ENCODE assay signal across 8 cellular contexts in genomic region chr17:42288078-42288984, GRCh38. TPM values are rescaled to one million over a fixed set of nuclear protein-coding genes. Genes with fewer than 3 reads are reported as not detected.
DNase-seq lines count a peak whose midpoint lies in the region; ATAC-seq and TF ChIP-seq lines count a peak whose summit lies in the region.

STAT5A (plus strand) TSS chr17:42288498; CDS start chr17:42289412, 914 bp downstream.

- H3K4me2 ChIP-seq in PC-3 (ENCODE audit: low read length), result no peak within 1 kb of the TSS

- H3K27me3 ChIP-seq in mucosa of rectum (ENCODE audit: control insufficient read depth in 2 of 2, insufficient read depth in 2 of 2, low read length in 2 of 2), result no peaks in the 10 kb centered on the region
- H3K27me3 ChIP-seq in PC-3 (ENCODE audit: low read length), result no peaks in the 10 kb centered on the region

- DNase-seq in ELF-1 (ENCODE audit: low read depth, low spot score), result peak; percentile 77
- peak; percentile 76 to 77 for DNase-seq in NOMO-1 (lab: John Stamatoyannopoulos, UW; ENCODE audit: unreplicated experiment in 2 of 2)
- DNase-seq in activated T-cell treated with anti-CD3 and anti-CD28 coated beads, Interleukin-2, amount 50 U/mL, for 4 hours, result peak; percentile 69
- DNase-seq in stimulated activated CD8-positive, alpha-beta memory T cell treated with anti-CD3 and anti-CD28 coated beads, Interleukin-7, amount 100 ng/mL, for 24 hours (ENCODE audit: low read depth), result peak; percentile 33
- no peak for DNase-seq in PC-3

- CTCF ChIA-PET in PC-3 (lab: Charles Lee), result no interaction called here

- H3K9me3 ChIP-seq in mucosa of rectum (ENCODE audit: control insufficient read depth in 2 of 2, low read length in 2 of 2) (no peaks in the 10 kb centered on the region), PC-3 (ENCODE audit: low read length) (no peaks in the 10 kb centered on the region)

- no peaks in the 10 kb centered on the region for H4K20me1 ChIP-seq in PC-3 (ENCODE audit: low read length)

- intact Hi-C loops in PC-3 (cut with micrococcal nuclease), result no loop called here

- POLR2A ChIA-PET in PC-3 (lab: Charles Lee; ENCODE audit: unreplicated experiment), result no interaction called here

- peak; percentile 42 for ATAC-seq in HG02763 (IDR thresholded peaks at IDR 0.05; ENCODE audit: unreplicated experiment)
- ATAC-seq in activated T-cell treated with anti-CD3 and anti-CD28 coated beads, Interleukin-2, amount 50 U/mL, for 4 hours, result peak; percentile 73
- peak; percentile 87 for ATAC-seq in esophagus mucosa
- no peak for ATAC-seq in PC-3

- no peaks in the 10 kb centered on the region for H3K9me3 Mint-ChIP-seq in activated T-cell treated with anti-CD3 and anti-CD28 coated beads, Interleukin-2, amount 50 U/mL, for 4 hours

- H3K4me3 ChIP-seq in mucosa of rectum (ENCODE audit: low read length in 2 of 2), result peak within 1 kb of the TSS; percentile 74 to 77
- H3K4me3 ChIP-seq in PC-3 (ENCODE audit: low read length), result no peak within 1 kb of the TSS

- no peaks in the 10 kb centered on the region for H3K27me3 Mint-ChIP-seq in activated T-cell treated with anti-CD3 and anti-CD28 coated beads, Interleukin-2, amount 50 U/mL, for 4 hours (ENCODE audit: low read depth)

- TF ChIP-seq CTCF in PC-3 (conservative IDR thresholded peaks at IDR 0.05; ENCODE audit: low read depth, low read length), result no peak

- peak within 1 kb of the TSS; percentile 94 for H3K4me3 Mint-ChIP-seq in activated T-cell treated with anti-CD3 and anti-CD28 coated beads, Interleukin-2, amount 50 U/mL, for 4 hours

- no peak within 1 kb of the TSS for H2AFZ ChIP-seq in PC-3 (ENCODE audit: low read length)

- H3K9ac ChIP-seq in mucosa of rectum (ENCODE audit: low read depth in 1 of 2, low read length in 2 of 2) (peak within 1 kb of the TSS; percentile 74 to 84), PC-3 (ENCODE audit: low read length) (no peak within 1 kb of the TSS)

- H3K4me1 Mint-ChIP-seq in activated T-cell treated with anti-CD3 and anti-CD28 coated beads, Interleukin-2, amount 50 U/mL, for 4 hours (ENCODE audit: low read depth), result peaks cover 58% of the 10 kb centered on the region

- no peaks in the 10 kb centered on the region for H3K36me3 ChIP-seq in mucosa of rectum (ENCODE audit: control insufficient read depth in 2 of 2, insufficient read depth in 2 of 2, low read length in 2 of 2)
- no peaks in the 10 kb centered on the region for H3K36me3 ChIP-seq in PC-3 (ENCODE audit: low read depth, low read length)

- H3K27ac ChIP-seq in mucosa of rectum (ENCODE audit: low read depth in 2 of 2, low read length in 2 of 2) (peak within 1 kb of the TSS; percentile 72 to 86), PC-3 (ENCODE audit: low read length) (no peak within 1 kb of the TSS)

- H3K36me3 Mint-ChIP-seq in activated T-cell treated with anti-CD3 and anti-CD28 coated beads, Interleukin-2, amount 50 U/mL, for 4 hours (ENCODE audit: insufficient read depth), result peaks cover 32% of the 10 kb centered on the region

- no peaks in the 10 kb centered on the region for H3K79me2 ChIP-seq in PC-3 (ENCODE audit: low read length)

- H3K4me1 ChIP-seq in mucosa of rectum (ENCODE audit: control insufficient read depth in 2 of 2, insufficient read depth in 2 of 2, low read length in 2 of 2), result peaks cover 21 to 23% of the 10 kb centered on the region in 2 donors
- no peaks in the 10 kb centered on the region for H3K4me1 ChIP-seq in PC-3 (ENCODE audit: insufficient read depth, low read length)

- H3K9me2 ChIP-seq in PC-3 (replicated peaks; ENCODE audit: low read length), result no peaks in the 10 kb centered on the region

- BruUV-seq in PC-3 (replicated peaks; lab: Mats Ljungman, UMichigan), result no TSS peak

- H3F3A ChIP-seq in PC-3 (ENCODE audit: low read length, unreplicated experiment), result no peaks in the 10 kb centered on the region

RNA-seq across cellular contexts. Expression of gene STAT5A, which starts in this region (rescaled TPM):
- total RNA-seq in activated T-cell treated with anti-CD3 and anti-CD28 coated beads, Interleukin-2, amount 50 U/mL, for 4 hours, result 100 to 1,000 TPM; 193 to 264 (median 220) TPM
- total RNA-seq in esophagus mucosa, result 6.9 TPM
- not detected in 2 replicates for total RNA-seq in PC-3 (2014; rRNA removed)

Comparison
In these comparisons a context has a peak if more than half of its experiments do, and no peak if none do; other contexts are left out.
1. RNA of gene STAT5A (total RNA-seq): 193 to 264 TPM in activated T-cell treated with anti-CD3 and anti-CD28 coated beads, Interleukin-2, amount 50 U/mL, for 4 hours; 6.9 TPM in esophagus mucosa (single experiment) and not detected in PC-3; every median in the first group is over 10 times any median in the second.